29 cellular contexts compared by ENCODE assay signal in the genomic region with DNA sequence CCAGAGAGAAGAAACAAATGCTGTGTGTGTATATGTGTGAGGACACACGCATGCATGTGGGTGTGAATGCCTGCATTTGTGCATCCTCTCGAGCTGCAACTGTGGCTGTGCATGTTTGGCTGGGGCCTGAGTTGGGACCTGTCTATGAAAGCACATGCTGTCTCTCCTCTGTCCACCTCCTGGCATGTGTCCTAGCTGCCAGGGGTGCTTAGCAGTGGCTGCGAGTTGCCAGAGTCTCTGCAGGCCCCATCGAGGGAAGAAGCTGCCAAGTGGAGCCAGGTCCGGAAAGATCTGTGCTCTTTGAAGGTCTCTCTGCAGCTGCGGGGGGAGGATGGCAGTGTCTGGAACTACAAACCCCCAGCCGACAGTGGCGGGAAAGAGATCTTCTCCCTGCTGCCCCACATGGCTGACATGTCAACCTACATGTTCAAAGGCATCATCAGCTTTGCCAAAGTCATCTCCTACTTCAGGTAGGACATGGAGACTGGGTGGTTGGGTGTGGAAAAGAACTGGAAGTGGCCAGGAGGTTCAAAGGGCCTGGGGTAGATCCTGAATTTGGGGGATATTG. TPM values are rescaled to one million over a fixed set of nuclear protein-coding genes. Genes with fewer than 3 reads are reported as not detected.
"Had no signal": no experiment of that assay in that cellular context is flagged by ENCODE, and none has a peak within 500 bp of the region (broad histone marks: within the 10 kb centered on the region; RNA-seq: fewer than 3 reads in every experiment).

No MANE protein-coding gene starts in this region.

- H3K36me3 Mint-ChIP-seq: activated naive CD4-positive, alpha-beta T cell treated with anti-CD3 and anti-CD28 coated beads, Interleukin-2, amount 10 ng/mL, durations not matched to agents 7 days and 5 days; activated naive CD8-positive, alpha-beta T cell treated with anti-CD3 and anti-CD28 coated beads for 36 hours; IgD-negative memory B cell had no signal

- H3K4me3 ChIP-seq: SJSA1 had no signal

- H3K4me3 Mint-ChIP-seq: activated CD4-positive, alpha-beta memory T cell treated with anti-CD3 and anti-CD28 coated beads, Interleukin-2, amount 10 ng/mL, durations not matched to agents 7 days and 5 days; activated CD4-positive, alpha-beta T cell treated with anti-CD3 and anti-CD28 coated beads for 36 hours; activated naive CD4-positive, alpha-beta T cell treated with anti-CD3 and anti-CD28 coated beads, Interleukin-2, amount 10 ng/mL, durations not matched to agents 7 days and 5 days; activated naive CD8-positive, alpha-beta T cell treated with anti-CD3 and anti-CD28 coated beads for 36 hours; activated T-helper 17 cell treated with anti-CD3 and anti-CD28 coated beads, Interleukin-2, amount 50 U/mL, for 72 hours; IgD-negative memory B cell; T-helper 17 cell had no signal

- DNase-seq: activated CD4-positive, alpha-beta memory T cell treated with anti-CD3 and anti-CD28 coated beads, Interleukin-2, amount 10 ng/mL, durations not matched to agents 7 days and 5 days; activated CD4-positive, alpha-beta T cell treated with anti-CD3 and anti-CD28 coated beads for 36 hours; activated CD4-positive, alpha-beta T cell treated with anti-CD3 and anti-CD28 coated beads, Interleukin-2, amount 50 U/mL, for 1 hour; activated CD4-positive, CD25-positive, alpha-beta regulatory T cell; activated gamma-delta T cell treated with Interleukin-2 at 50 U/mL for 16 hours; activated naive CD4-positive, alpha-beta T cell treated with anti-CD3 and anti-CD28 coated beads, Interleukin-2, amount 10 ng/mL, durations not matched to agents 7 days and 5 days; activated naive CD8-positive, alpha-beta T cell treated with anti-CD3 and anti-CD28 coated beads for 36 hours; activated T-cell treated with anti-CD3 and anti-CD28 coated beads for 4 hours; activated T-cell treated with anti-CD3 and anti-CD28 coated beads, Interleukin-2, amount 50 U/mL, for 48 hours; NCI-H1092; NCI-H1417; NCI-H1930; NCI-H2107; NCI-H2171 treated with DMSO at 0.1 percent for 48 hours; NCI-H226; NCI-H526 treated with DMSO at 0.1 percent for 48 hours; NCI-H82; OCI-M1; RPMI8226; SHP77; T-helper 17 cell; T1000 had no signal

- H3K9me3 Mint-ChIP-seq: activated CD4-positive, alpha-beta memory T cell treated with anti-CD3 and anti-CD28 coated beads, Interleukin-2, amount 10 ng/mL, durations not matched to agents 7 days and 5 days; activated naive CD4-positive, alpha-beta T cell treated with anti-CD3 and anti-CD28 coated beads, Interleukin-2, amount 10 ng/mL, durations not matched to agents 7 days and 5 days; activated naive CD8-positive, alpha-beta T cell treated with anti-CD3 and anti-CD28 coated beads for 36 hours; activated T-helper 17 cell treated with anti-CD3 and anti-CD28 coated beads, Interleukin-2, amount 50 U/mL, for 72 hours; IgD-negative memory B cell had no signal

- H3K4me2 ChIP-seq: KMS-11 had no signal

- FAIRE-seq: TTC549 had no signal

- ATAC-seq: activated CD4-positive, alpha-beta T cell treated with anti-CD3 and anti-CD28 coated beads for 36 hours; activated T-helper 17 cell treated with anti-CD3 and anti-CD28 coated beads, Interleukin-2, amount 50 U/mL, for 72 hours; Panc1; T-helper 17 cell had no signal

- H3K9ac ChIP-seq: KMS-11 had no signal

- H3K27ac Mint-ChIP-seq: activated CD4-positive, alpha-beta memory T cell treated with anti-CD3 and anti-CD28 coated beads, Interleukin-2, amount 10 ng/mL, durations not matched to agents 7 days and 5 days; activated CD4-positive, alpha-beta T cell treated with anti-CD3 and anti-CD28 coated beads for 36 hours; activated naive CD4-positive, alpha-beta T cell treated with anti-CD3 and anti-CD28 coated beads, Interleukin-2, amount 10 ng/mL, durations not matched to agents 7 days and 5 days; activated naive CD8-positive, alpha-beta T cell treated with anti-CD3 and anti-CD28 coated beads for 36 hours; activated T-helper 17 cell treated with anti-CD3 and anti-CD28 coated beads, Interleukin-2, amount 50 U/mL, for 72 hours; T-helper 17 cell had no signal

- H3K27me3 ChIP-seq: SJSA1 had no signal

- H3K9me3 ChIP-seq: SJSA1 had no signal

- H3K36me3 ChIP-seq: SJSA1 had no signal

- H3K27ac ChIP-seq: KMS-11, SJSA1 had no signal

- H3K27me3 Mint-ChIP-seq: activated CD4-positive, alpha-beta T cell treated with anti-CD3 and anti-CD28 coated beads for 36 hours; activated naive CD8-positive, alpha-beta T cell treated with anti-CD3 and anti-CD28 coated beads for 36 hours; T-helper 17 cell had no signal

RNA-seq across cellular contexts. Expression of a gene that starts 30.7 kb away (rescaled TPM):
- total RNA-seq: MCF 10A had no signal
